1 cellular context compared by ENCODE assay signal in the genomic region with DNA sequence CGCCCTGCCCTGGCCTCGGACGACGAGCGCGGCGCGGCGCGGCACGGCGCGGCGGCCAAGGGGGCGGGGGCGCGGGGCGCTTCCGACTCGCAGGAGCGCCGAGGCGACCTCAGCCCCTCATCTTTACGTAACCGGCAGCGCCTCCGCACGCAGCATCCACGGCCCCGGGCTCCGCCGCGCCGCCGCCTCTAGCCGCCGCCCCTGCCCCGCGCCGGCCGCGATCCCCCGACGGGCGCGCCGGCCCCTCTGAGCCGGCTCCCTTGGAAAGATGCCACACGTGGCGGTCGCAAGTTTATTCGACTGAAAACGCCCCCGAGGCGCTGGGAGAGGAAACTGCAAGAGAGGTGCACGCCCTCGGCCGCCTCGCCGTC.
TF ChIP-seq lines count a peak whose summit lies in the region.

No MANE protein-coding gene starts in this region.

TF ChIP-seq in SK-N-SH treated with all-trans-retinoic acid at 6 μM for 48 hours, 23 proteins besides CTCF, POLR2A, EP300 and RAD21 (continued from another document):
- TF ChIP-seq, protein P1, sequence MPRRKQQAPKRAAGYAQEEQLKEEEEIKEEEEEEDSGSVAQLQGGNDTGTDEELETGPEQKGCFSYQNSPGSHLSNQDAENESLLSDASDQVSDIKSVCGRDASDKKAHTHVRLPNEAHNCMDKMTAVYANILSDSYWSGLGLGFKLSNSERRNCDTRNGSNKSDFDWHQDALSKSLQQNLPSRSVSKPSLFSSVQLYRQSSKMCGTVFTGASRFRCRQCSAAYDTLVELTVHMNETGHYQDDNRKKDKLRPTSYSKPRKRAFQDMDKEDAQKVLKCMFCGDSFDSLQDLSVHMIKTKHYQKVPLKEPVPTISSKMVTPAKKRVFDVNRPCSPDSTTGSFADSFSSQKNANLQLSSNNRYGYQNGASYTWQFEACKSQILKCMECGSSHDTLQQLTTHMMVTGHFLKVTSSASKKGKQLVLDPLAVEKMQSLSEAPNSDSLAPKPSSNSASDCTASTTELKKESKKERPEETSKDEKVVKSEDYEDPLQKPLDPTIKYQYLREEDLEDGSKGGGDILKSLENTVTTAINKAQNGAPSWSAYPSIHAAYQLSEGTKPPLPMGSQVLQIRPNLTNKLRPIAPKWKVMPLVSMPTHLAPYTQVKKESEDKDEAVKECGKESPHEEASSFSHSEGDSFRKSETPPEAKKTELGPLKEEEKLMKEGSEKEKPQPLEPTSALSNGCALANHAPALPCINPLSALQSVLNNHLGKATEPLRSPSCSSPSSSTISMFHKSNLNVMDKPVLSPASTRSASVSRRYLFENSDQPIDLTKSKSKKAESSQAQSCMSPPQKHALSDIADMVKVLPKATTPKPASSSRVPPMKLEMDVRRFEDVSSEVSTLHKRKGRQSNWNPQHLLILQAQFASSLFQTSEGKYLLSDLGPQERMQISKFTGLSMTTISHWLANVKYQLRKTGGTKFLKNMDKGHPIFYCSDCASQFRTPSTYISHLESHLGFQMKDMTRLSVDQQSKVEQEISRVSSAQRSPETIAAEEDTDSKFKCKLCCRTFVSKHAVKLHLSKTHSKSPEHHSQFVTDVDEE (CRISPR knock-in tag; IDR thresholded peaks at IDR 0.05): no peak
- TF ChIP-seq, protein P2, sequence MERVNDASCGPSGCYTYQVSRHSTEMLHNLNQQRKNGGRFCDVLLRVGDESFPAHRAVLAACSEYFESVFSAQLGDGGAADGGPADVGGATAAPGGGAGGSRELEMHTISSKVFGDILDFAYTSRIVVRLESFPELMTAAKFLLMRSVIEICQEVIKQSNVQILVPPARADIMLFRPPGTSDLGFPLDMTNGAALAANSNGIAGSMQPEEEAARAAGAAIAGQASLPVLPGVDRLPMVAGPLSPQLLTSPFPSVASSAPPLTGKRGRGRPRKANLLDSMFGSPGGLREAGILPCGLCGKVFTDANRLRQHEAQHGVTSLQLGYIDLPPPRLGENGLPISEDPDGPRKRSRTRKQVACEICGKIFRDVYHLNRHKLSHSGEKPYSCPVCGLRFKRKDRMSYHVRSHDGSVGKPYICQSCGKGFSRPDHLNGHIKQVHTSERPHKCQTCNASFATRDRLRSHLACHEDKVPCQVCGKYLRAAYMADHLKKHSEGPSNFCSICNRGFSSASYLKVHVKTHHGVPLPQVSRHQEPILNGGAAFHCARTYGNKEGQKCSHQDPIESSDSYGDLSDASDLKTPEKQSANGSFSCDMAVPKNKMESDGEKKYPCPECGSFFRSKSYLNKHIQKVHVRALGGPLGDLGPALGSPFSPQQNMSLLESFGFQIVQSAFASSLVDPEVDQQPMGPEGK (CRISPR knock-in tag; IDR thresholded peaks at IDR 0.05; ENCODE audit: borderline replicate concordance): no peak
- TF ChIP-seq OSR1 (CRISPR knock-in tag; IDR thresholded peaks at IDR 0.05) (no peak), ZNF8 (CRISPR knock-in tag; IDR thresholded peaks at IDR 0.05) (no peak), ISL1 (CRISPR knock-in tag; IDR thresholded peaks at IDR 0.05) (no peak), BACH2 (CRISPR knock-in tag; IDR thresholded peaks at IDR 0.05; ENCODE audit: borderline replicate concordance) (no peak), ARNTL (CRISPR knock-in tag; IDR thresholded peaks at IDR 0.05; ENCODE audit: borderline replicate concordance, low read depth) (no peak)
